6 cellular contexts compared by ENCODE assay signal in genomic region chr18:60692277-60692676, GRCh38.
"Had no signal": no experiment of that assay in that cellular context is flagged by ENCODE, and none has a peak within 500 bp of the region (broad histone marks: within the 10 kb centered on the region; RNA-seq: fewer than 3 reads in every experiment).

No MANE protein-coding gene starts in this region.

- H3K36me3 Mint-ChIP-seq: IgD-negative memory B cell had no signal

- H3K27me3 Mint-ChIP-seq: IgD-negative memory B cell had no signal

- H3K9me3 Mint-ChIP-seq: H9, IgD-negative memory B cell had no signal

- H3K27ac ChIP-seq: GM23248, HL-60 had no signal

- DNase-seq: GM23248, H9, HCEC 1CT had no signal

- H3K9ac ChIP-seq: GM23248 had no signal

- H3K4me3 ChIP-seq: GM23248 had no signal

- ATAC-seq: HepG2 had no signal

- H2AFZ ChIP-seq: GM23248 had no signal

- H3K27ac Mint-ChIP-seq: H9, IgD-negative memory B cell had no signal

- H3K4me3 Mint-ChIP-seq: H9, IgD-negative memory B cell had no signal

- H3K4me1 Mint-ChIP-seq: IgD-negative memory B cell had no signal
